ENCODE assay signal across 30 cellular contexts in the genomic region with DNA sequence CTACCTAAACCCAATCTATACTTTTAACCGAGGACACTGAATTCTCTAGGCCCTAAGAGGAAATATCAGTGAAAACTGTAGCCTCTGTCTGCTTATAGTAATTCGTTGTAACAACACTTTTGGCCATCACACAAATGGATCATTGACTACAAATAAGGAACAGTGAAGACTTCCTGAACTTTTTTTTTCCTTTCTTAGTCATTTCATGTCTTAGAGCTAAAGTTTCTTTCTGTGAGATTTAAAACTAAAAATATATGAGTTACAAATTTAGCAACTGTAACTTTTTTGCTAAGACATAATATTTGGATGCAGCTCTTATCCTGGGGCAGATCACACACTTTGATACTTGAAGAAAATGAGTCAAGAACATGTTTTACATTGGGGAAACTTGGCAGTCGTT.
"Had no signal": no experiment of that assay in that cellular context is flagged by ENCODE, and none has a peak within 500 bp of the region (broad histone marks: within the 10 kb centered on the region; RNA-seq: fewer than 3 reads in every experiment).

No MANE protein-coding gene starts in this region.

- H3K27me3 Mint-ChIP-seq: activated CD8-positive, alpha-beta memory T cell treated with anti-CD3 and anti-CD28 coated beads, Interleukin-2, amount 10 ng/mL, durations not matched to agents 7 days and 5 days; natural killer cell treated with Interleukin-12 subunit alpha and Interleukin-12 subunit beta and Interleukin-15 and Interleukin-18, amount 100 ng/mL, for 72 hours; stimulated activated memory B cell treated with anti-CD40 and anti-IgM and Interleukin-4, amounts not matched to agents 10 μg/mL and 1 μg/mL and 100 μg/mL, for 72 hours; stimulated activated naive CD8-positive, alpha-beta T cell treated with anti-CD3 and anti-CD28 coated beads, Interleukin-15, amount 100 ng/mL, for 72 hours had no signal

- H3K9me3 Mint-ChIP-seq: activated naive CD4-positive, alpha-beta T cell treated with anti-CD3 and anti-CD28 coated beads, Interleukin-2, amount 50 U/mL, for 72 hours; endodermal cell; natural killer cell treated with Interleukin-12 subunit alpha and Interleukin-12 subunit beta and Interleukin-15 and Interleukin-18, amount 100 ng/mL, for 72 hours; stimulated activated memory B cell treated with anti-CD40 and anti-IgM and Interleukin-4, amounts not matched to agents 10 μg/mL and 1 μg/mL and 100 μg/mL, for 72 hours; stimulated activated naive CD8-positive, alpha-beta T cell treated with anti-CD3 and anti-CD28 coated beads, Interleukin-15, amount 100 ng/mL, for 72 hours had no signal

- H3K4me3 ChIP-seq: heart right ventricle, left ventricle myocardium inferior, lung, mucosa of descending colon, ovary, prostate gland, sigmoid colon, thyroid gland, upper lobe of right lung had no signal

- H3K4me1 ChIP-seq: foreskin keratinocyte, left ventricle myocardium inferior, prostate gland, sigmoid colon, thyroid gland, upper lobe of right lung had no signal

- H3K27me3 ChIP-seq: foreskin keratinocyte, heart right ventricle, ovary, sigmoid colon, thyroid gland, upper lobe of right lung had no signal

- H3K9me3 ChIP-seq: heart right ventricle, left ventricle myocardium inferior, mucosa of descending colon, ovary, prostate gland, sigmoid colon, thyroid gland, upper lobe of right lung had no signal

- FAIRE-seq: islet of Langerhans, small intestine had no signal

- H3K36me3 Mint-ChIP-seq: activated CD8-positive, alpha-beta memory T cell treated with anti-CD3 and anti-CD28 coated beads, Interleukin-2, amount 10 ng/mL, durations not matched to agents 7 days and 5 days; activated naive CD4-positive, alpha-beta T cell treated with anti-CD3 and anti-CD28 coated beads, Interleukin-2, amount 50 U/mL, for 72 hours; natural killer cell treated with Interleukin-12 subunit alpha and Interleukin-12 subunit beta and Interleukin-15 and Interleukin-18, amount 100 ng/mL, for 72 hours; stimulated activated memory B cell treated with anti-CD40 and anti-IgM and Interleukin-4, amounts not matched to agents 10 μg/mL and 1 μg/mL and 100 μg/mL, for 72 hours had no signal

- DNase-seq: activated CD4-positive, alpha-beta T cell treated with anti-CD3 and anti-CD28 coated beads for 36 hours; activated CD4-positive, CD25-positive, alpha-beta regulatory T cell; activated CD8-positive, alpha-beta memory T cell treated with anti-CD3 and anti-CD28 coated beads, Interleukin-2, amount 10 ng/mL, durations not matched to agents 7 days and 5 days; activated CD8-positive, alpha-beta T cell treated with anti-CD3 and anti-CD28 coated beads, Interleukin-2, amount 10 ng/mL, durations not matched to agents 7 days and 5 days; activated naive CD4-positive, alpha-beta T cell; activated T-cell treated with anti-CD3 and anti-CD28 coated beads, Interleukin-2, amount 50 U/mL, for 48 hours; caudate nucleus; endodermal cell; foreskin keratinocyte; heart right ventricle; left ventricle myocardium inferior; mucosa of descending colon; ovary; retina; sigmoid colon; small intestine; stimulated activated CD4-positive, alpha-beta T cell treated with anti-CD3 and anti-CD28 coated beads, Interleukin-1b, Interleukin-23, amount 100 ng/mL, for 48 hours; stimulated activated CD4-positive, alpha-beta T cell treated with anti-CD3 and anti-CD28 coated beads, Interleukin-4, amount 100 ng/mL, for 4 hours; stimulated activated CD8-positive, alpha-beta memory T cell treated with anti-CD3 and anti-CD28 coated beads, Interleukin-4, amount 100 ng/mL, for 48 hours; stimulated activated naive CD8-positive, alpha-beta T cell treated with anti-CD3 and anti-CD28 coated beads, Interleukin-15, amount 100 ng/mL, for 72 hours; substantia nigra; T-helper 1 cell; thyroid gland; upper lobe of right lung had no signal

- H3K36me3 ChIP-seq: heart right ventricle, left ventricle myocardium inferior, ovary, prostate gland, sigmoid colon, thyroid gland, upper lobe of right lung had no signal

- H3K4me3 Mint-ChIP-seq: activated CD4-positive, alpha-beta T cell treated with anti-CD3 and anti-CD28 coated beads for 36 hours; activated CD8-positive, alpha-beta memory T cell treated with anti-CD3 and anti-CD28 coated beads, Interleukin-2, amount 10 ng/mL, durations not matched to agents 7 days and 5 days; activated CD8-positive, alpha-beta T cell treated with anti-CD3 and anti-CD28 coated beads, Interleukin-2, amount 10 ng/mL, durations not matched to agents 7 days and 5 days; endodermal cell; natural killer cell treated with Interleukin-12 subunit alpha and Interleukin-12 subunit beta and Interleukin-15 and Interleukin-18, amount 100 ng/mL, for 72 hours; stimulated activated memory B cell treated with anti-CD40 and anti-IgM and Interleukin-4, amounts not matched to agents 10 μg/mL and 1 μg/mL and 100 μg/mL, for 72 hours; stimulated activated naive CD8-positive, alpha-beta T cell treated with anti-CD3 and anti-CD28 coated beads, Interleukin-15, amount 100 ng/mL, for 72 hours had no signal

- H3K4me1 Mint-ChIP-seq: activated CD4-positive, alpha-beta T cell treated with anti-CD3 and anti-CD28 coated beads for 36 hours; activated CD8-positive, alpha-beta memory T cell treated with anti-CD3 and anti-CD28 coated beads, Interleukin-2, amount 10 ng/mL, durations not matched to agents 7 days and 5 days; stimulated activated memory B cell treated with anti-CD40 and anti-IgM and Interleukin-4, amounts not matched to agents 10 μg/mL and 1 μg/mL and 100 μg/mL, for 72 hours; stimulated activated naive CD8-positive, alpha-beta T cell treated with anti-CD3 and anti-CD28 coated beads, Interleukin-15, amount 100 ng/mL, for 72 hours had no signal

- H3K27ac ChIP-seq: foreskin keratinocyte, heart right ventricle, left ventricle myocardium inferior, ovary, prostate gland, sigmoid colon, thyroid gland, upper lobe of right lung had no signal

- H3K27ac Mint-ChIP-seq: activated CD4-positive, alpha-beta T cell treated with anti-CD3 and anti-CD28 coated beads for 36 hours; activated CD8-positive, alpha-beta memory T cell treated with anti-CD3 and anti-CD28 coated beads, Interleukin-2, amount 10 ng/mL, durations not matched to agents 7 days and 5 days; activated CD8-positive, alpha-beta T cell treated with anti-CD3 and anti-CD28 coated beads, Interleukin-2, amount 10 ng/mL, durations not matched to agents 7 days and 5 days; activated naive CD4-positive, alpha-beta T cell treated with anti-CD3 and anti-CD28 coated beads, Interleukin-2, amount 50 U/mL, for 72 hours; endodermal cell; natural killer cell treated with Interleukin-12 subunit alpha and Interleukin-12 subunit beta and Interleukin-15 and Interleukin-18, amount 100 ng/mL, for 72 hours; stimulated activated memory B cell treated with anti-CD40 and anti-IgM and Interleukin-4, amounts not matched to agents 10 μg/mL and 1 μg/mL and 100 μg/mL, for 72 hours had no signal
